In the genomic region with DNA sequence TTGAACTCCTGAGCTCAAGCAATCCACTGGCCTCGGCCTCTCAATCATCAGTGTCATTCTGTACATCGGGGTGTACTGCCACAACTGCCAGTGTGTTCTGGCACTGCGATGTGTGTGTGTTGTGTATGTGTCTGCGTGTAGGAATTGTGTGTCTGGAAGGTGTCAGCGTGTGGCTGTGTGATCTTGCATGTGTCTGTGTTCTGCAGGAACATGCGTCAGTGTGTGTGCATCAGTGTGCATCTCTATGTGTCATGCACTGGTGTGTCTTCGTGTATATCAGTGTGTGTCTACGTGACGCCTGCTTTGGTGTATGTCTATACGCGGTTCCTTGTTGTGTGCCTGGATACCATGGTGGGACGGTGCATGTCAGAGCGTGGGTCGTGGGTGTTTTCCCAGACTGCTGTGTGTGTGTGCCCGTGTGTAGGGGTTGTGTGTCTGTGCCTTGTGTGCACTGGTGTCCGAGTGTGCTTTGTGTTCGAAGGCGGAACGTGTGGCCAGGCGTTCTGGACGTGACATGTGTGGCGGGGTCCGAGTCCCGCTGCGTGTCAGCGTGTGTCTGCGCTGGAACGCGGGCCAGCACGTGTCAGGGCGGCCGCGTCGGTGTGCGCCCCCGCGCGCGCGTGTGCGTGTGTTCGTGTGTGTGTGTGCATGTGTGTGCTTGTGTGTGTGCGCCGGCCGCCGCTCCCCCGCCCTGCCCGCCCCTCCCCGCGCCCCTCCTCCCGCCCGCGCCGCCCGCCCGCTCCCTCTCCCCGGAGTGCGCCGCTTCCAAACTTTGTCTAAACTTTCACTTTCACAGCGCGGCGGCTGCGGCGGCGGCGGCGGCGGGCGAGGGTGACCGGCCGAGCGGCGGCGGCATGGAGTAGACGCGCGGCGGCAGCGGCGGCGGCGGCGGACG, we compare ENCODE assay signal across 1 cellular context.
TF ChIP-seq lines count a peak whose summit lies in the region.

A gene (plus strand): TSS at position 775 of the 895 bp plus-strand sequence. CDS start 363 bp downstream, outside the sequence.

TF ChIP-seq in HepG2, 621 proteins besides CTCF, POLR2A, EP300 and RAD21 (continued from another document and continues in another):
- TF ChIP-seq, protein P1, sequence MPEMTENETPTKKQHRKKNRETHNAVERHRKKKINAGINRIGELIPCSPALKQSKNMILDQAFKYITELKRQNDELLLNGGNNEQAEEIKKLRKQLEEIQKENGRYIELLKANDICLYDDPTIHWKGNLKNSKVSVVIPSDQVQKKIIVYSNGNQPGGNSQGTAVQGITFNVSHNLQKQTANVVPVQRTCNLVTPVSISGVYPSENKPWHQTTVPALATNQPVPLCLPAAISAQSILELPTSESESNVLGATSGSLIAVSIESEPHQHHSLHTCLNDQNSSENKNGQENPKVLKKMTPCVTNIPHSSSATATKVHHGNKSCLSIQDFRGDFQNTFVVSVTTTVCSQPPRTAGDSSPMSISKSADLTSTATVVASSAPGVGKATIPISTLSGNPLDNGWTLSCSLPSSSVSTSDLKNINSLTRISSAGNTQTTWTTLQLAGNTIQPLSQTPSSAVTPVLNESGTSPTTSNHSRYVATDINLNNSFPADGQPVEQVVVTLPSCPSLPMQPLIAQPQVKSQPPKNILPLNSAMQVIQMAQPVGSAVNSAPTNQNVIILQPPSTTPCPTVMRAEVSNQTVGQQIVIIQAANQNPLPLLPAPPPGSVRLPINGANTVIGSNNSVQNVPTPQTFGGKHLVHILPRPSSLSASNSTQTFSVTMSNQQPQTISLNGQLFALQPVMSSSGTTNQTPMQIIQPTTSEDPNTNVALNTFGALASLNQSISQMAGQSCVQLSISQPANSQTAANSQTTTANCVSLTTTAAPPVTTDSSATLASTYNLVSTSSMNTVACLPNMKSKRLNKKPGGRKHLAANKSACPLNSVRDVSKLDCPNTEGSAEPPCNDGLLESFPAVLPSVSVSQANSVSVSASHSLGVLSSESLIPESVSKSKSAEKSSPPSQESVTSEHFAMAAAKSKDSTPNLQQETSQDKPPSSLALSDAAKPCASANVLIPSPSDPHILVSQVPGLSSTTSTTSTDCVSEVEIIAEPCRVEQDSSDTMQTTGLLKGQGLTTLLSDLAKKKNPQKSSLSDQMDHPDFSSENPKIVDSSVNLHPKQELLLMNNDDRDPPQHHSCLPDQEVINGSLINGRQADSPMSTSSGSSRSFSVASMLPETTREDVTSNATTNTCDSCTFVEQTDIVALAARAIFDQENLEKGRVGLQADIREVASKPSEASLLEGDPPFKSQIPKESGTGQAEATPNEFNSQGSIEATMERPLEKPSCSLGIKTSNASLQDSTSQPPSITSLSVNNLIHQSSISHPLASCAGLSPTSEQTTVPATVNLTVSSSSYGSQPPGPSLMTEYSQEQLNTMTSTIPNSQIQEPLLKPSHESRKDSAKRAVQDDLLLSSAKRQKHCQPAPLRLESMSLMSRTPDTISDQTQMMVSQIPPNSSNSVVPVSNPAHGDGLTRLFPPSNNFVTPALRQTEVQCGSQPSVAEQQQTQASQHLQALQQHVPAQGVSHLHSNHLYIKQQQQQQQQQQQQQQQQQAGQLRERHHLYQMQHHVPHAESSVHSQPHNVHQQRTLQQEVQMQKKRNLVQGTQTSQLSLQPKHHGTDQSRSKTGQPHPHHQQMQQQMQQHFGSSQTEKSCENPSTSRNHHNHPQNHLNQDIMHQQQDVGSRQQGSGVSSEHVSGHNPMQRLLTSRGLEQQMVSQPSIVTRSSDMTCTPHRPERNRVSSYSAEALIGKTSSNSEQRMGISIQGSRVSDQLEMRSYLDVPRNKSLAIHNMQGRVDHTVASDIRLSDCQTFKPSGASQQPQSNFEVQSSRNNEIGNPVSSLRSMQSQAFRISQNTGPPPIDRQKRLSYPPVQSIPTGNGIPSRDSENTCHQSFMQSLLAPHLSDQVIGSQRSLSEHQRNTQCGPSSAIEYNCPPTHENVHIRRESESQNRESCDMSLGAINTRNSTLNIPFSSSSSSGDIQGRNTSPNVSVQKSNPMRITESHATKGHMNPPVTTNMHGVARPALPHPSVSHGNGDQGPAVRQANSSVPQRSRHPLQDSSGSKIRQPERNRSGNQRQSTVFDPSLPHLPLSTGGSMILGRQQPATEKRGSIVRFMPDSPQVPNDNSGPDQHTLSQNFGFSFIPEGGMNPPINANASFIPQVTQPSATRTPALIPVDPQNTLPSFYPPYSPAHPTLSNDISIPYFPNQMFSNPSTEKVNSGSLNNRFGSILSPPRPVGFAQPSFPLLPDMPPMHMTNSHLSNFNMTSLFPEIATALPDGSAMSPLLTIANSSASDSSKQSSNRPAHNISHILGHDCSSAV (CRISPR knock-in tag; IDR thresholded peaks at IDR 0.05; ENCODE audit: borderline replicate concordance), result no peak
- no peak for TF ChIP-seq SMC3 (IDR thresholded peaks at IDR 0.05; ENCODE audit: low read length)
- no peak for TF ChIP-seq TBX3 (IDR thresholded peaks at IDR 0.05; ENCODE audit: borderline replicate concordance)
- no peak for TF ChIP-seq SMYD3 (CRISPR knock-in tag; IDR thresholded peaks at IDR 0.05)
- TF ChIP-seq HNF4G (IDR thresholded peaks at IDR 0.05; ENCODE audit: borderline replicate concordance, low read depth, low read length), result no peak
- TF ChIP-seq HNF4G (CRISPR knock-in tag; IDR thresholded peaks at IDR 0.05; ENCODE audit: borderline replicate concordance, low read depth), result no peak
- TF ChIP-seq ARNT2 (CRISPR knock-in tag; IDR thresholded peaks at IDR 0.05; ENCODE audit: low read depth), result no peak
- no peak for TF ChIP-seq SRSF4 (IDR thresholded peaks at IDR 0.05; ENCODE audit: low read depth, low read length, poor library complexity, severe bottlenecking)
- no peak for TF ChIP-seq ADNP (CRISPR knock-in tag; IDR thresholded peaks at IDR 0.05)
- TF ChIP-seq SPEN (CRISPR knock-in tag; IDR thresholded peaks at IDR 0.05; ENCODE audit: low read depth), result 0 out of 2 replicates have a peak, but pooled peaks have one; percentile 38
- TF ChIP-seq, protein P2, sequence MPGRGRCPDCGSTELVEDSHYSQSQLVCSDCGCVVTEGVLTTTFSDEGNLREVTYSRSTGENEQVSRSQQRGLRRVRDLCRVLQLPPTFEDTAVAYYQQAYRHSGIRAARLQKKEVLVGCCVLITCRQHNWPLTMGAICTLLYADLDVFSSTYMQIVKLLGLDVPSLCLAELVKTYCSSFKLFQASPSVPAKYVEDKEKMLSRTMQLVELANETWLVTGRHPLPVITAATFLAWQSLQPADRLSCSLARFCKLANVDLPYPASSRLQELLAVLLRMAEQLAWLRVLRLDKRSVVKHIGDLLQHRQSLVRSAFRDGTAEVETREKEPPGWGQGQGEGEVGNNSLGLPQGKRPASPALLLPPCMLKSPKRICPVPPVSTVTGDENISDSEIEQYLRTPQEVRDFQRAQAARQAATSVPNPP (CRISPR knock-in tag; IDR thresholded peaks at IDR 0.05), result no peak
- TF ChIP-seq, protein P3, sequence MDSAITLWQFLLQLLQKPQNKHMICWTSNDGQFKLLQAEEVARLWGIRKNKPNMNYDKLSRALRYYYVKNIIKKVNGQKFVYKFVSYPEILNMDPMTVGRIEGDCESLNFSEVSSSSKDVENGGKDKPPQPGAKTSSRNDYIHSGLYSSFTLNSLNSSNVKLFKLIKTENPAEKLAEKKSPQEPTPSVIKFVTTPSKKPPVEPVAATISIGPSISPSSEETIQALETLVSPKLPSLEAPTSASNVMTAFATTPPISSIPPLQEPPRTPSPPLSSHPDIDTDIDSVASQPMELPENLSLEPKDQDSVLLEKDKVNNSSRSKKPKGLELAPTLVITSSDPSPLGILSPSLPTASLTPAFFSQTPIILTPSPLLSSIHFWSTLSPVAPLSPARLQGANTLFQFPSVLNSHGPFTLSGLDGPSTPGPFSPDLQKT (CRISPR knock-in tag; IDR thresholded peaks at IDR 0.05; ENCODE audit: borderline replicate concordance), result no peak
- peak; percentile 87 for TF ChIP-seq MYC (CRISPR knock-in tag; IDR thresholded peaks at IDR 0.05; ENCODE audit: borderline replicate concordance)
- TF ChIP-seq HHEX (CRISPR knock-in tag; IDR thresholded peaks at IDR 0.05), result no peak
- TF ChIP-seq MATR3 (CRISPR knock-in tag; IDR thresholded peaks at IDR 0.05), result no peak
- TF ChIP-seq ZNF274 (CRISPR knock-in tag; IDR thresholded peaks at IDR 0.05), result no peak
- no peak for TF ChIP-seq ZNF577 (CRISPR knock-in tag; IDR thresholded peaks at IDR 0.05; ENCODE audit: borderline replicate concordance, low read depth)
- TF ChIP-seq MZF1 (CRISPR knock-in tag; IDR thresholded peaks at IDR 0.05; ENCODE audit: borderline replicate concordance), result no peak
- TF ChIP-seq, protein P4, sequence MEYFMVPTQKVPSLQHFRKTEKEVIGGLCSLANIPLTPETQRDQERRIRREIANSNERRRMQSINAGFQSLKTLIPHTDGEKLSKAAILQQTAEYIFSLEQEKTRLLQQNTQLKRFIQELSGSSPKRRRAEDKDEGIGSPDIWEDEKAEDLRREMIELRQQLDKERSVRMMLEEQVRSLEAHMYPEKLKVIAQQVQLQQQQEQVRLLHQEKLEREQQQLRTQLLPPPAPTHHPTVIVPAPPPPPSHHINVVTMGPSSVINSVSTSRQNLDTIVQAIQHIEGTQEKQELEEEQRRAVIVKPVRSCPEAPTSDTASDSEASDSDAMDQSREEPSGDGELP (IDR thresholded peaks at IDR 0.05; ENCODE audit: borderline replicate concordance, low read depth), result no peak
- TF ChIP-seq, protein P5, sequence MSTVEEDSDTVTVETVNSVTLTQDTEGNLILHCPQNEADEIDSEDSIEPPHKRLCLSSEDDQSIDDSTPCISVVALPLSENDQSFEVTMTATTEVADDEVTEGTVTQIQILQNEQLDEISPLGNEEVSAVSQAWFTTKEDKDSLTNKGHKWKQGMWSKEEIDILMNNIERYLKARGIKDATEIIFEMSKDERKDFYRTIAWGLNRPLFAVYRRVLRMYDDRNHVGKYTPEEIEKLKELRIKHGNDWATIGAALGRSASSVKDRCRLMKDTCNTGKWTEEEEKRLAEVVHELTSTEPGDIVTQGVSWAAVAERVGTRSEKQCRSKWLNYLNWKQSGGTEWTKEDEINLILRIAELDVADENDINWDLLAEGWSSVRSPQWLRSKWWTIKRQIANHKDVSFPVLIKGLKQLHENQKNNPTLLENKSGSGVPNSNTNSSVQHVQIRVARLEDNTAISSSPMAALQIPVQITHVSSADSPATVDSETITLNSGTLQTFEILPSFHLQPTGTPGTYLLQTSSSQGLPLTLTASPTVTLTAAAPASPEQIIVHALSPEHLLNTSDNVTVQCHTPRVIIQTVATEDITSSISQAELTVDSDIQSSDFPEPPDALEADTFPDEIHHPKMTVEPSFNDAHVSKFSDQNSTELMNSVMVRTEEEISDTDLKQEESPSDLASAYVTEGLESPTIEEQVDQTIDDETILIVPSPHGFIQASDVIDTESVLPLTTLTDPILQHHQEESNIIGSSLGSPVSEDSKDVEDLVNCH (CRISPR knock-in tag; IDR thresholded peaks at IDR 0.05), result no peak
- TF ChIP-seq ZNF292 (CRISPR knock-in tag; IDR thresholded peaks at IDR 0.05; ENCODE audit: borderline replicate concordance, low read depth), result no peak
- TF ChIP-seq, protein P6, sequence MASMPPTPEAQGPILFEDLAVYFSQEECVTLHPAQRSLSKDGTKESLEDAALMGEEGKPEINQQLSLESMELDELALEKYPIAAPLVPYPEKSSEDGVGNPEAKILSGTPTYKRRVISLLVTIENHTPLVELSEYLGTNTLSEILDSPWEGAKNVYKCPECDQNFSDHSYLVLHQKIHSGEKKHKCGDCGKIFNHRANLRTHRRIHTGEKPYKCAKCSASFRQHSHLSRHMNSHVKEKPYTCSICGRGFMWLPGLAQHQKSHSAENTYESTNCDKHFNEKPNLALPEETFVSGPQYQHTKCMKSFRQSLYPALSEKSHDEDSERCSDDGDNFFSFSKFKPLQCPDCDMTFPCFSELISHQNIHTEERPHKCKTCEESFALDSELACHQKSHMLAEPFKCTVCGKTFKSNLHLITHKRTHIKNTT (CRISPR knock-in tag; IDR thresholded peaks at IDR 0.05), result no peak
- no peak for TF ChIP-seq CREM (IDR thresholded peaks at IDR 0.05)
- TF ChIP-seq CREM (CRISPR knock-in tag; IDR thresholded peaks at IDR 0.05), result no peak
- TF ChIP-seq ZNF263 (CRISPR knock-in tag; IDR thresholded peaks at IDR 0.05), result no peak
- TF ChIP-seq, protein P7, sequence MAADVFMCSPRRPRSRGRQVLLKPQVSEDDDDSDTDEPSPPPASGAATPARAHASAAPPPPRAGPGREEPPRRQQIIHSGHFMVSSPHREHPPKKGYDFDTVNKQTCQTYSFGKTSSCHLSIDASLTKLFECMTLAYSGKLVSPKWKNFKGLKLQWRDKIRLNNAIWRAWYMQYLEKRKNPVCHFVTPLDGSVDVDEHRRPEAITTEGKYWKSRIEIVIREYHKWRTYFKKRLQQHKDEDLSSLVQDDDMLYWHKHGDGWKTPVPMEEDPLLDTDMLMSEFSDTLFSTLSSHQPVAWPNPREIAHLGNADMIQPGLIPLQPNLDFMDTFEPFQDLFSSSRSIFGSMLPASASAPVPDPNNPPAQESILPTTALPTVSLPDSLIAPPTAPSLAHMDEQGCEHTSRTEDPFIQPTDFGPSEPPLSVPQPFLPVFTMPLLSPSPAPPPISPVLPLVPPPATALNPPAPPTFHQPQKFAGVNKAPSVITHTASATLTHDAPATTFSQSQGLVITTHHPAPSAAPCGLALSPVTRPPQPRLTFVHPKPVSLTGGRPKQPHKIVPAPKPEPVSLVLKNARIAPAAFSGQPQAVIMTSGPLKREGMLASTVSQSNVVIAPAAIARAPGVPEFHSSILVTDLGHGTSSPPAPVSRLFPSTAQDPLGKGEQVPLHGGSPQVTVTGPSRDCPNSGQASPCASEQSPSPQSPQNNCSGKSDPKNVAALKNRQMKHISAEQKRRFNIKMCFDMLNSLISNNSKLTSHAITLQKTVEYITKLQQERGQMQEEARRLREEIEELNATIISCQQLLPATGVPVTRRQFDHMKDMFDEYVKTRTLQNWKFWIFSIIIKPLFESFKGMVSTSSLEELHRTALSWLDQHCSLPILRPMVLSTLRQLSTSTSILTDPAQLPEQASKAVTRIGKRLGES (CRISPR knock-in tag; IDR thresholded peaks at IDR 0.05; ENCODE audit: borderline replicate concordance), result no peak
- no peak for TF ChIP-seq GLI4 (CRISPR knock-in tag; IDR thresholded peaks at IDR 0.05; ENCODE audit: borderline replicate concordance)
- no peak for TF ChIP-seq EED (CRISPR knock-in tag; IDR thresholded peaks at IDR 0.05)
- TF ChIP-seq ZNF546 (CRISPR knock-in tag; conservative IDR thresholded peaks at IDR 0.05), result no peak
- TF ChIP-seq ZIK1 (CRISPR knock-in tag; IDR thresholded peaks at IDR 0.05; ENCODE audit: borderline replicate concordance, low read depth), result no peak
